In genomic region chr20:6767166-6767535, GRCh38 we compare ENCODE assay signal across 8 cellular contexts. TPM values are rescaled to one million over a fixed set of nuclear protein-coding genes. Genes with fewer than 3 reads are reported as not detected.
DNase-seq lines count a peak whose midpoint lies in the region; TF ChIP-seq lines count a peak whose summit lies in the region.

No MANE protein-coding gene starts in this region.

- H3K27ac Mint-ChIP-seq in activated naive CD4-positive, alpha-beta T cell treated with anti-CD3 and anti-CD28 coated beads, Interleukin-2, amount 50 U/mL, for 24 hours = no peak overlapping the region
- H3K27ac Mint-ChIP-seq in mesothelial cell of epicardium (no peak overlapping the region), type B pancreatic cell (no peak overlapping the region)

- H3K27ac ChIP-seq in caudate nucleus (ENCODE audit: low read depth, low read length) = peak overlapping the region; percentile 36

- H3K4me1 Mint-ChIP-seq in activated naive CD4-positive, alpha-beta T cell treated with anti-CD3 and anti-CD28 coated beads, Interleukin-2, amount 50 U/mL, for 24 hours = no peaks in the 10 kb centered on the region
- peaks cover 23% of the 10 kb centered on the region for H3K4me1 Mint-ChIP-seq in mesothelial cell of epicardium
- H3K4me1 Mint-ChIP-seq in type B pancreatic cell (ENCODE audit: unreplicated experiment) = peaks cover 30% of the 10 kb centered on the region

- peak overlapping the region; percentile 11 for H3K4me3 Mint-ChIP-seq in activated naive CD4-positive, alpha-beta T cell treated with anti-CD3 and anti-CD28 coated beads, Interleukin-2, amount 50 U/mL, for 24 hours
- peak overlapping the region; percentile 73 for H3K4me3 Mint-ChIP-seq in mesothelial cell of epicardium
- peak overlapping the region; percentile 85 for H3K4me3 Mint-ChIP-seq in type B pancreatic cell

- TF ChIP-seq CTCF in mesothelial cell of epicardium (IDR thresholded peaks at IDR 0.05; ENCODE audit: unreplicated experiment) (no peak), type B pancreatic cell (conservative IDR thresholded peaks at IDR 0.05) (no peak)

- no peaks in the 10 kb centered on the region for H3K9me3 Mint-ChIP-seq in activated naive CD4-positive, alpha-beta T cell treated with anti-CD3 and anti-CD28 coated beads, Interleukin-2, amount 50 U/mL, for 24 hours
- H3K9me3 Mint-ChIP-seq in mesothelial cell of epicardium (no peaks in the 10 kb centered on the region), type B pancreatic cell (no peaks in the 10 kb centered on the region)

- in situ Hi-C loops in G401 (cut with HindIII; ENCODE audit: low sequenced_read_pairs) = no loop called here

- DNase-seq in activated naive CD4-positive, alpha-beta T cell treated with Interleukin-2 at 50 U/mL for 16 hours = no peak
- peak in 2 of 61 donors; percentile 24 to 46 for DNase-seq in caudate nucleus (lab: John Stamatoyannopoulos, UW)
- DNase-seq in mesothelial cell of epicardium (ENCODE audit: low spot score in 2 of 2, unreplicated experiment in 2 of 2) = no peak
- DNase-seq in type B pancreatic cell (ENCODE audit: extremely low spot score, unreplicated experiment) = no peak
- DNase-seq in COR-L47 (lab: John Stamatoyannopoulos, UW) = no peak
- no peak for DNase-seq in G401 (ENCODE audit: low spot score)
- no peak for DNase-seq in activated gamma-delta T cell (lab: John Stamatoyannopoulos, UW)

- H3K27me3 Mint-ChIP-seq in activated naive CD4-positive, alpha-beta T cell treated with anti-CD3 and anti-CD28 coated beads, Interleukin-2, amount 50 U/mL, for 24 hours = peaks cover 39% of the 10 kb centered on the region
- H3K27me3 Mint-ChIP-seq in mesothelial cell of epicardium (ENCODE audit: low read depth) = peaks cover 32% of the 10 kb centered on the region
- peaks cover 51% of the 10 kb centered on the region for H3K27me3 Mint-ChIP-seq in type B pancreatic cell

- H3K36me3 Mint-ChIP-seq in activated naive CD4-positive, alpha-beta T cell treated with anti-CD3 and anti-CD28 coated beads, Interleukin-2, amount 50 U/mL, for 24 hours = no peaks in the 10 kb centered on the region
- H3K36me3 Mint-ChIP-seq in mesothelial cell of epicardium (no peaks in the 10 kb centered on the region), type B pancreatic cell (peaks cover 6% of the 10 kb centered on the region)

RNA-seq across cellular contexts. Expression of gene BMP2, which starts 0.3 kb away (rescaled TPM):
- total RNA-seq in mesothelial cell of epicardium (9.2 to 10.5 TPM (median 9.4 TPM) in 3 replicates), type B pancreatic cell (ENCODE audit: low replicate concordance) (12.8 and 17.9 TPM in 2 replicates)
- total RNA-seq in G401 (2014; rRNA removed; shearing (Covaris generic)) = not detected in 2 replicates

Comparison
In these comparisons a context has a peak if more than half of its experiments do, and no peak if none do; other contexts are left out.
1. H3K4me3 Mint-ChIP-seq: peak in every context shown above with its lines; median percentile 85 in type B pancreatic cell; 73 in mesothelial cell of epicardium; 11 in activated naive CD4-positive, alpha-beta T cell treated with anti-CD3 and anti-CD28 coated beads, Interleukin-2, amount 50 U/mL, for 24 hours.
2. RNA of gene BMP2, which starts 0.3 kb away (total RNA-seq): 12.8 to 17.9 TPM in type B pancreatic cell and 9.2 to 10.5 TPM in mesothelial cell of epicardium; not detected in G401; every median in the first group is over 10 times any median in the second.